Comparison of ENCODE assay signal across 8 cellular contexts in the genomic region with DNA sequence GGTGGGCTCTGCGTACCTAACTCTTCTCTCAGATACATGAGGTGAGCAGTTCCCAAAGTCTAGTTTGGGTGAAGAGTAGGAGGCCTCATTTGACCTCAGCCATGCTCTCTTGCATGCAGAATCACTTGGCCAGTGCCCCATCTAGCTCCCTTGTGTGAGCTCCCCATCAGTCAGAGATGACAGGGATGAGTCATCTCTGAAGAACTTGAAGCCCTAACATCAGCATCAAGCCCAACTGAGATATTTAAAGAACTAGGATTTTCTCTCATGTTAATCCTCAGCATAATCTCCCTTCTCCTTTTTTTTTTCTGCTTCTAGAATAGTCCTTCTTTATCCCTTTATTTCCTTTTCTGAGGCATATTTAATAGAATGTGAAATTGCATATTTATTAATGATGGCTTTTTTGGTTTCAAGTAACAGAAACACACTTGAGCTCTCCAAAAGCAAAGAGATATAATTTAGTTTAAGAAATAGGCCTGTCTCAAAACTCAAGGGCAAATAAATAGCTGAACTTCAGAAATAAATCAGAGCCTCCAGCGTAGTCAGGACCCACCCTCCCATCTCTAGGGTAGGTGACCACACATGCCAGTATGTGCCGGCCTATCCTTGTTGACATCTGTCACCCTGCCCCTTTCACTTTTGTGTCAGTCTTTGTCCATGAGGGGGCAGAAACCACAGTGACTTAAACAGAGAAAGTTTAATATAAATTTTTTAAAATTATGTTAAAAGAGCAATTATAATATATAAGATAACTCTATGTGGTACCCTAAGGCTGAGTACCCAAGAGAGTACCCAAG.
DNase-seq lines count a peak whose midpoint lies in the region; ATAC-seq and TF ChIP-seq lines count a peak whose summit lies in the region.

No MANE protein-coding gene starts in this region.

- no peaks in the 10 kb centered on the region for H3K36me3 Mint-ChIP-seq in T-helper 17 cell (ENCODE audit: low read depth)

- intact Hi-C loops in mammary epithelial cell (cut with micrococcal nuclease) (no loop called here), upper lobe of right lung (cut with DNase I) (no loop called here)

- 89% methylated on average over 3 of the region's 3 CpGs for WGBS in mammary epithelial cell (ENCODE audit: low coverage, missing lambda C conversion rate)
- WGBS in smooth muscle cell (ENCODE audit: low lambda C conversion rate) = 79% methylated on average over 3 of the region's 3 CpGs

- no peaks in the 10 kb centered on the region for H4K20me1 ChIP-seq in mammary epithelial cell (ENCODE audit: insufficient read depth, low read length)
- H4K20me1 ChIP-seq in smooth muscle cell (ENCODE audit: low read depth) = no peaks in the 10 kb centered on the region

- no peak overlapping the region for H3K27ac Mint-ChIP-seq in T-helper 17 cell

- H3K27me3 ChIP-seq in mammary epithelial cell (ENCODE audit: insufficient read depth, low read length) = no peaks in the 10 kb centered on the region
- no peaks in the 10 kb centered on the region for H3K27me3 ChIP-seq in upper lobe of right lung
- no peaks in the 10 kb centered on the region for H3K27me3 ChIP-seq in smooth muscle cell (ENCODE audit: low read depth)

- H3K4me2 ChIP-seq in mammary epithelial cell (ENCODE audit: insufficient read depth, low read depth, low read length) = no peak overlapping the region
- H3K4me2 ChIP-seq in smooth muscle cell = no peak overlapping the region

- H3K36me3 ChIP-seq in mammary epithelial cell (ENCODE audit: insufficient read depth, low read length) (no peaks in the 10 kb centered on the region), upper lobe of right lung (no peaks in the 10 kb centered on the region), smooth muscle cell (ENCODE audit: low read depth) (no peaks in the 10 kb centered on the region)

- peaks cover 10% of the 10 kb centered on the region for H3F3A ChIP-seq in smooth muscle cell (ENCODE audit: low read depth)

- H3K9ac ChIP-seq in mammary epithelial cell (ENCODE audit: insufficient read depth, low read length) (no peak overlapping the region), smooth muscle cell (ENCODE audit: low read depth) (no peak overlapping the region)

- H3K4me3 Mint-ChIP-seq in T-helper 17 cell = no peak overlapping the region

- H3K4me1 ChIP-seq in mammary epithelial cell (ENCODE audit: insufficient read depth, low read length) (peaks cover 7% of the 10 kb centered on the region), upper lobe of right lung (peaks cover 22% of the 10 kb centered on the region), smooth muscle cell (ENCODE audit: low read depth) (no peaks in the 10 kb centered on the region)

- CTCF ChIA-PET in mammary epithelial cell (lab: Charles Lee; ENCODE audit: low non-redundant PET) = no interaction called here

- no peak overlapping the region for H3K27ac ChIP-seq in mammary epithelial cell (ENCODE audit: insufficient read depth, low read depth, low read length)
- no peak overlapping the region for H3K27ac ChIP-seq in upper lobe of right lung
- no peak overlapping the region for H3K27ac ChIP-seq in smooth muscle cell (ENCODE audit: low read depth)

- H3K9me3 ChIP-seq in mammary epithelial cell (replicated peaks; ENCODE audit: insufficient read depth, low read length) = peaks cover 5% of the 10 kb centered on the region
- H3K9me3 ChIP-seq in upper lobe of right lung = no peaks in the 10 kb centered on the region
- no peaks in the 10 kb centered on the region for H3K9me3 ChIP-seq in smooth muscle cell (replicated peaks; ENCODE audit: low read depth)
- H3K9me3 ChIP-seq in T-helper 17 cell (ENCODE audit: control insufficient read depth, low read length, poor library complexity, severe bottlenecking) = no peaks in the 10 kb centered on the region

- H3K4me3 ChIP-seq in mammary epithelial cell (replicated peaks in 1 of 3; ENCODE audit: insufficient read depth in 1 of 3, low read depth in 2 of 3, low read length in 3 of 3) (no peak overlapping the region), upper lobe of right lung (no peak overlapping the region), smooth muscle cell (no peak overlapping the region)

- H3K4me1 Mint-ChIP-seq in T-helper 17 cell = no peaks in the 10 kb centered on the region

- dilution Hi-C loops in mammary epithelial cell (cut with HindIII; ENCODE audit: low sequenced_read_pairs) = no loop called here

- H3K27me3 Mint-ChIP-seq in T-helper 17 cell = no peaks in the 10 kb centered on the region

- TF ChIP-seq CTCF in mammary epithelial cell (conservative IDR thresholded peaks at IDR 0.05 in 1 of 2, IDR thresholded peaks at IDR 0.05 in 1 of 2; ENCODE audit: extremely low read depth in 1 of 2, insufficient read depth in 1 of 2, low read depth in 1 of 2, low read length in 2 of 2) = no peak
- TF ChIP-seq CTCF in upper lobe of right lung (IDR thresholded peaks at IDR 0.05) = no peak
- TF ChIP-seq CTCF in smooth muscle cell (IDR thresholded peaks at IDR 0.05; ENCODE audit: borderline replicate concordance, insufficient read depth, poor library complexity, severe bottlenecking) = no peak

- no TSS peak for BruUV-seq in mammary epithelial cell (replicated peaks; lab: Mats Ljungman, UMichigan)

- DNase-seq in AG20443 (ENCODE audit: low spot score) (peak; percentile 63), mammary epithelial cell (peak; percentile 64), upper lobe of right lung (no peak), smooth muscle cell (lab: John Stamatoyannopoulos, UW; ENCODE audit: unreplicated experiment) (no peak), SW 1271 (lab: John Stamatoyannopoulos, UW) (no peak), T-helper 17 cell (no peak)

- H2AFZ ChIP-seq in mammary epithelial cell (ENCODE audit: low read depth, low read length) = no peak overlapping the region
- H2AFZ ChIP-seq in smooth muscle cell (ENCODE audit: low read depth) = no peak overlapping the region

- H3K79me2 ChIP-seq in mammary epithelial cell (ENCODE audit: insufficient read depth, low read length) (no peaks in the 10 kb centered on the region), smooth muscle cell (ENCODE audit: low read depth) (no peaks in the 10 kb centered on the region)

- in situ Hi-C loops in mammary epithelial cell (cut with MboI; ENCODE audit: low sequenced_read_pairs in 2 of 2) = no loop called here

- peak; percentile 81 for ATAC-seq in GM19455 (IDR thresholded peaks at IDR 0.05; ENCODE audit: unreplicated experiment)
- ATAC-seq in HG03457 (IDR thresholded peaks at IDR 0.05; ENCODE audit: unreplicated experiment) = peak; percentile 57
- peak; percentile 46 for ATAC-seq in upper lobe of right lung
- ATAC-seq in T-helper 17 cell = no peak

Comparison
In these comparisons a context has a peak if more than half of its experiments do, and no peak if none do; other contexts are left out.
1. DNase-seq: peak in AG20443 (single experiment) and mammary epithelial cell (single experiment); none in upper lobe of right lung (single experiment), smooth muscle cell (single experiment), SW 1271 (0 of 2) and T-helper 17 cell (0 of 3).